ENCODE assay signal across 16 cellular contexts in genomic region chr17:80187090-80187489, GRCh38. TPM values are rescaled to one million over a fixed set of nuclear protein-coding genes. Genes with fewer than 3 reads are reported as not detected.
DNase-seq lines count a peak whose midpoint lies in the region; ATAC-seq, FAIRE-seq and TF ChIP-seq lines count a peak whose summit lies in the region.
"Had no signal": no experiment of that assay in that cellular context is flagged by ENCODE, and none has a peak within 500 bp of the region (broad histone marks: within the 10 kb centered on the region; RNA-seq: fewer than 3 reads in every experiment).

No MANE protein-coding gene starts in this region.

- ATAC-seq in heart left ventricle (no peak), left ventricle myocardium superior (no peak), HepG2 (peak; percentile 29)
- ATAC-seq: natural killer cell treated with Interleukin-12 subunit alpha and Interleukin-12 subunit beta and Interleukin-15 and Interleukin-18, amount 100 ng/mL, for 72 hours had no signal

- H4K20me1 ChIP-seq in HepG2 (ENCODE audit: insufficient read depth, low read length): no peaks in the 10 kb centered on the region

- no TSS peak for BruUV-seq in HepG2 (replicated peaks; lab: Mats Ljungman, UMichigan)

- 76 to 80% (median 80%) methylated on average over 16 of the region's 16 CpGs for WGBS in heart left ventricle, 4 donors
- 10% methylated on average over 16 of the region's 16 CpGs for WGBS in HepG2 (ENCODE audit: low lambda C conversion rate)
- WGBS in urinary bladder: 71% methylated on average over 16 of the region's 16 CpGs

- H3K27me3 ChIP-seq in heart left ventricle: peaks cover 0 to 4% (median 0%) of the 10 kb centered on the region in 9 donors
- no peaks in the 10 kb centered on the region for H3K27me3 ChIP-seq in breast epithelium
- peaks cover 23 to 96% of the 10 kb centered on the region in 2 experiments for H3K27me3 ChIP-seq in HepG2 (ENCODE audit: control insufficient read depth in 1 of 2, insufficient read depth in 2 of 2, low read length in 2 of 2)

- CTCF ChIA-PET in HepG2 (lab: Yijun Ruan, JAX; ENCODE audit: low intra/inter-chr PET ratio, low total read pairs): no interaction called here

- no peak for DNase-seq in heart left ventricle
- no peak for DNase-seq in left ventricle myocardium superior
- DNase-seq in breast epithelium (ENCODE audit: low spot score in 2 of 2): no peak
- DNase-seq in HepG2 (ENCODE audit: low spot score): no peak
- DNase-seq in glomerular visceral epithelial cell (ENCODE audit: extremely low spot score): no peak
- DNase-seq in GDM1 (lab: John Stamatoyannopoulos, UW): no peak
- no peak for DNase-seq in SIG-M5 treated with dmso at 0.1 percent for 504 hours (lab: John Stamatoyannopoulos, UW; ENCODE audit: unreplicated experiment)
- DNase-seq: activated CD8-positive, alpha-beta memory T cell treated with anti-CD3 and anti-CD28 coated beads for 24 hours; activated naive CD4-positive, alpha-beta T cell treated with anti-CD3 and anti-CD28 coated beads, Interleukin-2, amount 10 ng/mL, durations not matched to agents 7 days and 5 days; DMS79; NCI-H1105 treated with DMSO at 0.1 percent for 48 hours; stimulated activated CD4-positive, alpha-beta T cell treated with anti-CD3 and anti-CD28 coated beads, Interleukin-15, amount 100 ng/mL, for 24 hours had no signal

- H2AFZ ChIP-seq in HepG2 (ENCODE audit: low read length): no peak overlapping the region

- TF ChIP-seq CTCF in heart left ventricle (IDR thresholded peaks at IDR 0.05): no peak
- TF ChIP-seq CTCF in breast epithelium (IDR thresholded peaks at IDR 0.05): no peak
- TF ChIP-seq CTCF in HepG2 (CRISPR knock-in tag; IDR thresholded peaks at IDR 0.05): no peak

- H3K9me3 ChIP-seq in heart left ventricle (no peaks in the 10 kb centered on the region), breast epithelium (no peaks in the 10 kb centered on the region), HepG2 (ENCODE audit: low read length) (no peaks in the 10 kb centered on the region)

- TF ChIP-seq POLR2A in heart left ventricle (IDR thresholded peaks at IDR 0.05) (no peak), breast epithelium (IDR thresholded peaks at IDR 0.05) (no peak), HepG2 (IDR thresholded peaks at IDR 0.05; ENCODE audit: insufficient read depth in 1 of 2, low read depth in 2 of 2, low read length in 2 of 2) (no peak)

- intact Hi-C loops in heart left ventricle (cut with DNase I): loop anchor here in 1 of 10 donors (5.0 kb wide), 1 partner anchor 40 kb away; the partner anchor contains the start of gene EIF4A3
- intact Hi-C loops in left ventricle myocardium superior (cut with micrococcal nuclease): no loop called here
- intact Hi-C loops in breast epithelium (cut with DNase I; ENCODE audit: low total_unique reads): no loop called here
- intact Hi-C loops in HepG2 (cut with micrococcal nuclease; ENCODE audit: unreplicated experiment): no loop called here

- POLR2A ChIA-PET in HepG2 (lab: Yijun Ruan, JAX): interaction anchor here (1.0 kb wide), 1 partner anchor 39 kb away, joined by 3 read pairs; no protein-coding TSS in a partner anchor

- H3K4me3 ChIP-seq in heart left ventricle (peak overlapping the region in 9 of 12 donors; percentile 8 to 33 (median 26)), breast epithelium (peak overlapping the region; percentile 7 to 52 (median 41)), HepG2 (replicated peaks in 1 of 3; ENCODE audit: insufficient read depth in 1 of 3, low read depth in 2 of 3, low read length in 3 of 3) (peak overlapping the region; percentile 8 to 57 (median 22); a peak in 5 of 6 replicates), urinary bladder (ENCODE audit: low read depth, low read length) (peak overlapping the region; percentile 19)

- peak overlapping the region; percentile 70 for H3K4me2 ChIP-seq in HepG2 (ENCODE audit: low read depth, low read length)

- no peaks in the 10 kb centered on the region for H3K36me3 ChIP-seq in heart left ventricle
- no peaks in the 10 kb centered on the region for H3K36me3 ChIP-seq in breast epithelium
- H3K36me3 ChIP-seq in HepG2 (replicated peaks in 1 of 2; ENCODE audit: control insufficient read depth in 1 of 2, insufficient read depth in 2 of 2, low read length in 2 of 2): no peaks in the 10 kb centered on the region
- H3K36me3 ChIP-seq in urinary bladder (ENCODE audit: insufficient read depth): no peaks in the 10 kb centered on the region

- H3K27ac ChIP-seq in heart left ventricle: peak overlapping the region in 7 of 12 donors; percentile 33 to 61 (median 46)
- H3K27ac ChIP-seq in breast epithelium: peak overlapping the region; percentile 57 to 76
- no peak overlapping the region for H3K27ac ChIP-seq in HepG2 (ENCODE audit: extremely low read length, insufficient read depth, low read length)
- no peak overlapping the region for H3K27ac ChIP-seq in urinary bladder (ENCODE audit: low read depth)
- H3K27ac ChIP-seq: 22Rv1 had no signal

- TF ChIP-seq EP300 in HepG2 (IDR thresholded peaks at IDR 0.05; ENCODE audit: low read depth in 2 of 2, low read length in 2 of 2) (no peak), HepG2 (CRISPR knock-in tag; IDR thresholded peaks at IDR 0.05; ENCODE audit: borderline replicate concordance) (no peak)

- peak overlapping the region; percentile 13; the same call in 1 of the 2 replicates for H3K9ac ChIP-seq in HepG2 (ENCODE audit: insufficient read depth, low read depth, low read length)

- in situ Hi-C loops in HepG2 (cut with HindIII; ENCODE audit: extremely low pct_ligation_motif_present, low pct_unique_long_range_greater_than_20kb): no loop called here

- peaks cover 0 to 26% (median 15%) of the 10 kb centered on the region in 12 donors for H3K4me1 ChIP-seq in heart left ventricle
- H3K4me1 ChIP-seq in breast epithelium: no peaks in the 10 kb centered on the region
- peaks cover 19% of the 10 kb centered on the region for H3K4me1 ChIP-seq in HepG2 (ENCODE audit: insufficient read depth, low read length)
- no peaks in the 10 kb centered on the region for H3K4me1 ChIP-seq in urinary bladder (ENCODE audit: insufficient read depth)

- TF ChIP-seq RAD21 in HepG2 (CRISPR knock-in tag; IDR thresholded peaks at IDR 0.05): no peak

- peak; percentile 78 for FAIRE-seq in HepG2 (lab: Jason Lieb, UNC)

- H3K79me2 ChIP-seq in HepG2 (ENCODE audit: insufficient read depth, low read length): no peaks in the 10 kb centered on the region

RNA-seq across cellular contexts. Expression of gene CARD14, which starts 17.3 kb away (rescaled TPM):
- total RNA-seq in heart left ventricle (under 1 TPM in 4 of 9 donors, not detected in 5; 0.18 to 0.44 (median 0.19) TPM), left ventricle myocardium superior (not detected), breast epithelium (10 to 100 TPM in 1 of 3 donors, 1 to 10 TPM in 1, under 1 TPM in 1; 0.32 to 13.8 (median 9.4) TPM), HepG2 (2016; rRNA removed; fragmentation: Illumina TruSeq; extraction: Trizol) (0.11 TPM in 1 of 2 replicates, not detected in the other), urinary bladder (3.3 TPM)
- polyA plus RNA-seq in heart left ventricle (under 1 TPM; 0.11 to 0.19 TPM), HepG2 (2011; rRNA removed) (0.03 TPM in 1 of 2 replicates, not detected in the other), urinary bladder (1.2 TPM)
- total RNA-seq in HepG2 (2016; cell fraction: cytosol; rRNA removed; fragmentation: Illumina TruSeq; extraction: Trizol; ENCODE audit: low read depth): not detected in 2 replicates
- 0.06 TPM in 1 of 2 replicates, not detected in the other for total RNA-seq in HepG2 (2016; cell fraction: insoluble cytoplasmic fraction; rRNA removed; fragmentation: Illumina TruSeq; extraction: Trizol)
- not detected in 2 replicates for total RNA-seq in HepG2 (2016; cell fraction: membrane; rRNA removed; fragmentation: Illumina TruSeq; extraction: Trizol)
- not detected in 2 replicates for total RNA-seq in HepG2 (2016; cell fraction: nucleus; rRNA removed; fragmentation: Illumina TruSeq; extraction: Trizol)
- not detected in 2 replicates for polyA plus RNA-seq in HepG2 (2011; cell fraction: cytosol; rRNA removed)
- polyA plus RNA-seq in HepG2 (2011; cell fraction: nucleus; rRNA removed): 0.05 and 0.11 TPM in 2 replicates
- polyA plus RNA-seq in HepG2 (2012): 0.16 and 0.19 TPM in 2 replicates
- not detected in 2 replicates for polyA plus RNA-seq in HepG2 (2016; cell fraction: cytosol; fragmentation: Illumina TruSeq; extraction: Trizol; ENCODE audit: low read depth)
- not detected in 2 replicates for polyA plus RNA-seq in HepG2 (2016; cell fraction: insoluble cytoplasmic fraction; fragmentation: Illumina TruSeq; extraction: Trizol; ENCODE audit: low read depth)
- not detected in 2 replicates for polyA plus RNA-seq in HepG2 (2016; cell fraction: membrane; fragmentation: Illumina TruSeq; extraction: Trizol; ENCODE audit: low read depth)
- polyA plus RNA-seq in HepG2 (2016; cell fraction: nucleus; fragmentation: Illumina TruSeq; extraction: Trizol; ENCODE audit: insufficient read depth, low read depth): 0.21 TPM in 1 of 2 replicates, not detected in the other
- 0.22 and 5.5 TPM in 2 replicates for polyA minus RNA-seq in HepG2 (2011; rRNA and poly(A)+ RNA removed; ENCODE audit: low replicate concordance)
- polyA minus RNA-seq in HepG2 (2011; cell fraction: cytosol; rRNA and poly(A)+ RNA removed): not detected in 2 replicates
- not detected in 2 replicates for polyA minus RNA-seq in HepG2 (2011; cell fraction: nucleus; rRNA and poly(A)+ RNA removed)
- total RNA-seq: natural killer cell treated with Interleukin-12 subunit alpha and Interleukin-12 subunit beta and Interleukin-15 and Interleukin-18, amount 100 ng/mL, for 72 hours; T-helper 1 cell treated with Interleukin-12 subunit alpha and Interleukin-12 subunit beta and Interleukin-4 antibody, amounts not matched to agents 30 ng/mL and 1 ng/mL, for 36 hours had no signal

RNA-seq across cellular contexts. Expression of gene SGSH, which starts 33.0 kb away (rescaled TPM):
- 10 to 100 TPM in 8 of 9 donors, 1 to 10 TPM in 1; 6.4 to 27.0 (median 14.9) TPM for total RNA-seq in heart left ventricle
- 10 to 100 TPM; 11.9 to 12.8 TPM for polyA plus RNA-seq in heart left ventricle
- total RNA-seq in left ventricle myocardium superior: 11.4 TPM
- 10 to 100 TPM; 28.3 to 38.1 (median 32.1) TPM for total RNA-seq in breast epithelium
- total RNA-seq in HepG2 (2016; rRNA removed; fragmentation: Illumina TruSeq; extraction: Trizol): 5.5 and 12.2 TPM in 2 replicates
- 4.0 and 6.2 TPM in 2 replicates for total RNA-seq in HepG2 (2016; cell fraction: cytosol; rRNA removed; fragmentation: Illumina TruSeq; extraction: Trizol; ENCODE audit: low read depth)
- 4.5 and 13.3 TPM in 2 replicates for total RNA-seq in HepG2 (2016; cell fraction: insoluble cytoplasmic fraction; rRNA removed; fragmentation: Illumina TruSeq; extraction: Trizol)
- 6.1 and 6.4 TPM in 2 replicates for total RNA-seq in HepG2 (2016; cell fraction: membrane; rRNA removed; fragmentation: Illumina TruSeq; extraction: Trizol)
- 18.5 and 23.9 TPM in 2 replicates for total RNA-seq in HepG2 (2016; cell fraction: nucleus; rRNA removed; fragmentation: Illumina TruSeq; extraction: Trizol)
- polyA plus RNA-seq in HepG2 (2011; rRNA removed): 17.6 and 23.9 TPM in 2 replicates
- 13.7 and 17.1 TPM in 2 replicates for polyA plus RNA-seq in HepG2 (2011; cell fraction: cytosol; rRNA removed)
- 145 and 163 TPM in 2 replicates for polyA plus RNA-seq in HepG2 (2011; cell fraction: nucleus; rRNA removed)
- 21.6 and 30.9 TPM in 2 replicates for polyA plus RNA-seq in HepG2 (2012)
- polyA plus RNA-seq in HepG2 (2016; cell fraction: cytosol; fragmentation: Illumina TruSeq; extraction: Trizol; ENCODE audit: low read depth): 3.7 and 4.2 TPM in 2 replicates
- polyA plus RNA-seq in HepG2 (2016; cell fraction: insoluble cytoplasmic fraction; fragmentation: Illumina TruSeq; extraction: Trizol; ENCODE audit: low read depth): 7.1 and 11.5 TPM in 2 replicates
- 7.0 and 7.3 TPM in 2 replicates for polyA plus RNA-seq in HepG2 (2016; cell fraction: membrane; fragmentation: Illumina TruSeq; extraction: Trizol; ENCODE audit: low read depth)
- 81.4 and 86.8 TPM in 2 replicates for polyA plus RNA-seq in HepG2 (2016; cell fraction: nucleus; fragmentation: Illumina TruSeq; extraction: Trizol; ENCODE audit: insufficient read depth, low read depth)
- 15.4 and 23.1 TPM in 2 replicates for polyA minus RNA-seq in HepG2 (2011; rRNA and poly(A)+ RNA removed; ENCODE audit: low replicate concordance)
- 15.4 and 18.7 TPM in 2 replicates for polyA minus RNA-seq in HepG2 (2011; cell fraction: cytosol; rRNA and poly(A)+ RNA removed)
- polyA minus RNA-seq in HepG2 (2011; cell fraction: nucleus; rRNA and poly(A)+ RNA removed): 34.1 and 36.2 TPM in 2 replicates
- 8.4 TPM for total RNA-seq in urinary bladder
- polyA plus RNA-seq in urinary bladder: 30.6 TPM

RNA-seq across cellular contexts. Expression of gene SLC26A11, which starts 33.1 kb away (rescaled TPM):
- total RNA-seq in heart left ventricle (10 to 100 TPM in 2 of 9 donors, 1 to 10 TPM in 7; 2.4 to 13.0 (median 4.6) TPM), left ventricle myocardium superior (10.6 TPM), breast epithelium (10 to 100 TPM; 12.0 to 20.6 (median 19.0) TPM), HepG2 (2016; rRNA removed; fragmentation: Illumina TruSeq; extraction: Trizol) (3.1 and 8.7 TPM in 2 replicates), urinary bladder (9.2 TPM)
- polyA plus RNA-seq in heart left ventricle (1 to 10 TPM; 2.7 to 3.4 TPM), HepG2 (2011; rRNA removed) (13.2 and 21.1 TPM in 2 replicates), urinary bladder (14.2 TPM)
- total RNA-seq in HepG2 (2016; cell fraction: cytosol; rRNA removed; fragmentation: Illumina TruSeq; extraction: Trizol; ENCODE audit: low read depth): 3.2 and 3.4 TPM in 2 replicates
- total RNA-seq in HepG2 (2016; cell fraction: insoluble cytoplasmic fraction; rRNA removed; fragmentation: Illumina TruSeq; extraction: Trizol): 3.5 and 11.2 TPM in 2 replicates
- total RNA-seq in HepG2 (2016; cell fraction: membrane; rRNA removed; fragmentation: Illumina TruSeq; extraction: Trizol): 3.1 and 3.2 TPM in 2 replicates
- total RNA-seq in HepG2 (2016; cell fraction: nucleus; rRNA removed; fragmentation: Illumina TruSeq; extraction: Trizol): 12.9 and 13.6 TPM in 2 replicates
- 5.5 and 7.6 TPM in 2 replicates for polyA plus RNA-seq in HepG2 (2011; cell fraction: cytosol; rRNA removed)
- polyA plus RNA-seq in HepG2 (2011; cell fraction: nucleus; rRNA removed): 121 and 146 TPM in 2 replicates
- 7.0 and 18.5 TPM in 2 replicates for polyA plus RNA-seq in HepG2 (2012)
- polyA plus RNA-seq in HepG2 (2016; cell fraction: cytosol; fragmentation: Illumina TruSeq; extraction: Trizol; ENCODE audit: low read depth): 0.73 and 1.0 TPM in 2 replicates
- polyA plus RNA-seq in HepG2 (2016; cell fraction: insoluble cytoplasmic fraction; fragmentation: Illumina TruSeq; extraction: Trizol; ENCODE audit: low read depth): 2.8 and 4.4 TPM in 2 replicates
- 1.4 and 2.3 TPM in 2 replicates for polyA plus RNA-seq in HepG2 (2016; cell fraction: membrane; fragmentation: Illumina TruSeq; extraction: Trizol; ENCODE audit: low read depth)
- polyA plus RNA-seq in HepG2 (2016; cell fraction: nucleus; fragmentation: Illumina TruSeq; extraction: Trizol; ENCODE audit: insufficient read depth, low read depth): 29.5 and 32.2 TPM in 2 replicates
- 7.7 and 20.5 TPM in 2 replicates for polyA minus RNA-seq in HepG2 (2011; rRNA and poly(A)+ RNA removed; ENCODE audit: low replicate concordance)
- 5.6 and 11.8 TPM in 2 replicates for polyA minus RNA-seq in HepG2 (2011; cell fraction: cytosol; rRNA and poly(A)+ RNA removed)
- 22.4 and 23.0 TPM in 2 replicates for polyA minus RNA-seq in HepG2 (2011; cell fraction: nucleus; rRNA and poly(A)+ RNA removed)

RNA-seq across cellular contexts. Expression of gene EIF4A3, which starts 40.2 kb away (rescaled TPM):
- total RNA-seq in heart left ventricle: 10 to 100 TPM; 20.4 to 45.1 (median 31.6) TPM
- 10 to 100 TPM; 17.8 to 57.5 TPM for polyA plus RNA-seq in heart left ventricle
- total RNA-seq in left ventricle myocardium superior: 31.6 TPM
- total RNA-seq in breast epithelium: 10 to 100 TPM; 46.2 to 93.1 (median 67.9) TPM
- total RNA-seq in HepG2 (2016; rRNA removed; fragmentation: Illumina TruSeq; extraction: Trizol): 187 and 239 TPM in 2 replicates
- 22.3 and 28.3 TPM in 2 replicates for total RNA-seq in HepG2 (2016; cell fraction: cytosol; rRNA removed; fragmentation: Illumina TruSeq; extraction: Trizol; ENCODE audit: low read depth)
- 185 and 243 TPM in 2 replicates for total RNA-seq in HepG2 (2016; cell fraction: insoluble cytoplasmic fraction; rRNA removed; fragmentation: Illumina TruSeq; extraction: Trizol)
- total RNA-seq in HepG2 (2016; cell fraction: membrane; rRNA removed; fragmentation: Illumina TruSeq; extraction: Trizol): 36.4 and 40.0 TPM in 2 replicates
- total RNA-seq in HepG2 (2016; cell fraction: nucleus; rRNA removed; fragmentation: Illumina TruSeq; extraction: Trizol): 83.4 and 83.5 TPM in 2 replicates
- polyA plus RNA-seq in HepG2 (2011; rRNA removed): 121 and 145 TPM in 2 replicates
- 103 and 117 TPM in 2 replicates for polyA plus RNA-seq in HepG2 (2011; cell fraction: cytosol; rRNA removed)
- 77.0 and 103 TPM in 2 replicates for polyA plus RNA-seq in HepG2 (2011; cell fraction: nucleus; rRNA removed)
- polyA plus RNA-seq in HepG2 (2012): 104 and 124 TPM in 2 replicates
- polyA plus RNA-seq in HepG2 (2016; cell fraction: cytosol; fragmentation: Illumina TruSeq; extraction: Trizol; ENCODE audit: low read depth): 8.3 and 9.0 TPM in 2 replicates
- polyA plus RNA-seq in HepG2 (2016; cell fraction: insoluble cytoplasmic fraction; fragmentation: Illumina TruSeq; extraction: Trizol; ENCODE audit: low read depth): 233 and 236 TPM in 2 replicates
- 19.8 and 20.6 TPM in 2 replicates for polyA plus RNA-seq in HepG2 (2016; cell fraction: membrane; fragmentation: Illumina TruSeq; extraction: Trizol; ENCODE audit: low read depth)
- 120 and 131 TPM in 2 replicates for polyA plus RNA-seq in HepG2 (2016; cell fraction: nucleus; fragmentation: Illumina TruSeq; extraction: Trizol; ENCODE audit: insufficient read depth, low read depth)
- 54.2 and 110 TPM in 2 replicates for polyA minus RNA-seq in HepG2 (2011; rRNA and poly(A)+ RNA removed; ENCODE audit: low replicate concordance)
- 55.3 and 55.4 TPM in 2 replicates for polyA minus RNA-seq in HepG2 (2011; cell fraction: cytosol; rRNA and poly(A)+ RNA removed)
- polyA minus RNA-seq in HepG2 (2011; cell fraction: nucleus; rRNA and poly(A)+ RNA removed): 61.8 and 65.1 TPM in 2 replicates
- total RNA-seq in urinary bladder: 59.5 TPM
- polyA plus RNA-seq in urinary bladder: 80.3 TPM

Comparison
In these comparisons a context has a peak if more than half of its experiments do, and no peak if none do; other contexts are left out.
1. H3K27ac ChIP-seq: peak in heart left ventricle (7 of 12) and breast epithelium (2 of 2); none in HepG2 (single experiment) and urinary bladder (single experiment).
2. Peak in every context shown above with its lines, with median percentiles within 50 percentile points of each other: H3K4me3 ChIP-seq.